In the genomic region with DNA sequence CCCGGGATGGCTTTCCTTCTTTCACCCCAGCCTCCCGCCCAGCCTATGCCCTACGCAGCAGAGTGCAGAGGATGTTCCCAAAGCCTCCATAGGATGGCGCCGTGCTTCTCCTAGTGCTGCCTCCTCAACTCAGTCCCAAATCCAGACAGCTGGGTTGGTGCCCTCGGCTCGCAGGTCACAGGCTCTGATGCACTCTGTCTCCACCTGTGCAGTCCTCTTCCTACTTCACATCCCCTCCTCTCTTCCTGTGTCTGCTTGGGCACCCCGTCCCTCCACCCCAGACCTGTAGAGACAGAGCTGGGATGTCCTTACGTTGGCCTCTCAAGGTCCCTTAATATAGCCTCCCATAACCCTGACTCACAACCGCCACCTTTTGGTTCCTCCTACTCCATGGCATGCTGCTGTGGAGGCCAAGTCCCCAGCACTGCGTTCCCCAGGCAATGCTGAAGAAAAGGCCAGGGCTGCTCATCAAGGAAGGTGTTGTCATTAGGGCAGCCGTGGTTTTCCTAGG, we compare ENCODE assay signal across 9 cellular contexts.
A peak's percentile ranks its signal among the peaks of the same experiment; 100 is the strongest.
DNase-seq lines count a peak whose midpoint lies in the region; ATAC-seq, FAIRE-seq and TF ChIP-seq lines count a peak whose summit lies in the region.
"Had no signal": no experiment of that assay in that cellular context is flagged by ENCODE, and none has a peak within 500 bp of the region (broad histone marks: within the 10 kb centered on the region; RNA-seq: fewer than 3 reads in every experiment).

No MANE protein-coding gene starts in this region.

- H3K9me3 ChIP-seq in K562 (replicated peaks; ENCODE audit: control insufficient read depth, insufficient read depth, low read depth, low read length) = no peaks in the 10 kb centered on the region
- no peaks in the 10 kb centered on the region for H3K9me3 ChIP-seq in mucosa of descending colon

- peaks cover 0 to 15% of the 10 kb centered on the region in 2 experiments; a peak in 2 of 5 replicates for H3K27me3 ChIP-seq in K562 (ENCODE audit: control insufficient read depth in 2 of 2, insufficient read depth in 2 of 2, low read length in 2 of 2)
- H3K27me3 ChIP-seq in foreskin keratinocyte = peaks cover 4% of the 10 kb centered on the region

- BruUV-seq in K562 (replicated peaks; lab: Mats Ljungman, UMichigan) = no TSS peak

- DNase-seq in activated T-cell treated with anti-CD3 and anti-CD28 coated beads for 48 hours (ENCODE audit: low read depth) (peak; percentile 37), NCI-H774 (lab: John Stamatoyannopoulos, UW) (peak; percentile 51), K562 (ENCODE audit: extremely low read depth in 1 of 4, low spot score in 3 of 4) (peak in 2 of 4 experiments; percentile 3 to 7), mucosa of descending colon (peak in 2 of 3 donors; percentile 55 to 67), middle frontal gyrus (ENCODE audit: extremely low spot score, low spot score) (no peak), GF-D8 (lab: John Stamatoyannopoulos, UW) (no peak), foreskin keratinocyte (no peak)
- DNase-seq in activated T-cell treated with anti-CD3 and anti-CD28 coated beads, Interleukin-2, amount 50 U/mL, for 1 hour = no peak

- no peaks in the 10 kb centered on the region for H3K36me3 ChIP-seq in K562 (ENCODE audit: control insufficient read depth, insufficient read depth, low read length)
- H3K36me3 ChIP-seq in mucosa of descending colon (ENCODE audit: low read depth) = no peaks in the 10 kb centered on the region

- POLR2A ChIA-PET in K562 (lab: Yijun Ruan, JAX) = no interaction called here

- H3K79me2 ChIP-seq in K562 (ENCODE audit: control insufficient read depth, insufficient read depth, low read length) = no peaks in the 10 kb centered on the region

- H3K27ac ChIP-seq in K562 (ENCODE audit: extremely low read depth, low read depth, low read length) (no peak overlapping the region), foreskin keratinocyte (no peak overlapping the region)

- WGBS in K562 (ENCODE audit: insufficient coverage, low coverage, missing lambda C conversion rate) = 0% methylated on average over 7 of the region's 12 CpGs

- H2AFZ ChIP-seq in K562 (ENCODE audit: low read depth, low read length) = no peak overlapping the region

- H3K9ac ChIP-seq in K562 (ENCODE audit: insufficient read depth in 1 of 2, low read depth in 2 of 2, low read length in 2 of 2) = no peak overlapping the region

- TF ChIP-seq EP300 in K562 (IDR thresholded peaks at IDR 0.05; ENCODE audit: low read length) = no peak

- CTCF ChIA-PET in K562 (lab: Yijun Ruan, JAX; ENCODE audit: low intra/inter-chr PET ratio) = no interaction called here

- no peaks in the 10 kb centered on the region; a peak in 1 of 5 replicates for H3K4me1 ChIP-seq in K562 (replicated peaks in 1 of 2; ENCODE audit: control insufficient read depth in 2 of 2, insufficient read depth in 2 of 2, low read length in 2 of 2)
- no peaks in the 10 kb centered on the region for H3K4me1 ChIP-seq in mucosa of descending colon (ENCODE audit: low read depth)
- H3K4me1 ChIP-seq in foreskin keratinocyte = no peaks in the 10 kb centered on the region

- H3K4me3 ChIP-seq in K562 (no peak overlapping the region), mucosa of descending colon (no peak overlapping the region)

- FAIRE-seq in K562 (lab: Jason Lieb, UNC) = no peak
- FAIRE-seq: TTC549 had no signal

- H3K4me2 ChIP-seq in K562 (ENCODE audit: insufficient read depth, low read length) = no peak overlapping the region

- ATAC-seq in K562 (peak; percentile 60; the same call in 2 of the 3 replicates), mucosa of descending colon (peak; percentile 91), foreskin keratinocyte (no peak)

- no peak for TF ChIP-seq POLR2A in K562 (conservative IDR thresholded peaks at IDR 0.05)

- TF ChIP-seq CTCF in K562 (IDR thresholded peaks at IDR 0.05 in 2 of 3, conservative IDR thresholded peaks at IDR 0.05 in 1 of 3; ENCODE audit: insufficient read depth in 2 of 3, low read depth in 1 of 3, low read length in 3 of 3) (peak; percentile 1 to 17 (median 9); a peak in 1 of 6 replicates), mucosa of descending colon (IDR thresholded peaks at IDR 0.05) (peak; percentile 26), foreskin keratinocyte (conservative IDR thresholded peaks at IDR 0.05) (no peak)

- H4K20me1 ChIP-seq in K562 (replicated peaks; ENCODE audit: control insufficient read depth, insufficient read depth, low read length) = no peaks in the 10 kb centered on the region

- intact Hi-C loops in K562 (cut with micrococcal nuclease) = no loop called here
- intact Hi-C loops in mucosa of descending colon (cut with DNase I, micrococcal nuclease) = no loop called here

- TF ChIP-seq RAD21 in K562 (CRISPR knock-in tag; conservative IDR thresholded peaks at IDR 0.05 in 1 of 2, IDR thresholded peaks at IDR 0.05 in 1 of 2) = 0 out of 4 replicates have a peak, but pooled peaks of 1 of the 2 experiments have one; percentile 15

- in situ Hi-C loops in K562 (cut with MboI) = no loop called here

- H3K9me1 ChIP-seq in K562 (ENCODE audit: control insufficient read depth, insufficient read depth, low read length) = no peaks in the 10 kb centered on the region

TF ChIP-seq in K562, 482 proteins besides CTCF, POLR2A, EP300 and RAD21:
- TF ChIP-seq ZNF586 (CRISPR knock-in tag; conservative IDR thresholded peaks at IDR 0.05) (no peak), GABPB2 (CRISPR knock-in tag; conservative IDR thresholded peaks at IDR 0.05) (no peak), HDAC6 (IDR thresholded peaks at IDR 0.05; ENCODE audit: low read depth, low read length) (no peak), ZNF133 (CRISPR knock-in tag; IDR thresholded peaks at IDR 0.05) (no peak), TAF7 (tag; IDR thresholded peaks at IDR 0.05) (no peak), SIN3B (IDR thresholded peaks at IDR 0.05; ENCODE audit: low read depth) (no peak), MCM2 (IDR thresholded peaks at IDR 0.05; ENCODE audit: low read depth) (no peak), GTF2A2 (tag; IDR thresholded peaks at IDR 0.05) (no peak), CSDE1 (IDR thresholded peaks at IDR 0.05) (no peak), ZBTB7A (IDR thresholded peaks at IDR 0.05; ENCODE audit: borderline replicate concordance, control insufficient read depth, low read depth, low read length) (no peak), MAFG (tag; conservative IDR thresholded peaks at IDR 0.05) (no peak), TEAD1 (CRISPR knock-in tag; IDR thresholded peaks at IDR 0.05) (no peak), TAF9B (IDR thresholded peaks at IDR 0.05; ENCODE audit: partially characterized antibody) (no peak)
- TF ChIP-seq, protein P1, sequence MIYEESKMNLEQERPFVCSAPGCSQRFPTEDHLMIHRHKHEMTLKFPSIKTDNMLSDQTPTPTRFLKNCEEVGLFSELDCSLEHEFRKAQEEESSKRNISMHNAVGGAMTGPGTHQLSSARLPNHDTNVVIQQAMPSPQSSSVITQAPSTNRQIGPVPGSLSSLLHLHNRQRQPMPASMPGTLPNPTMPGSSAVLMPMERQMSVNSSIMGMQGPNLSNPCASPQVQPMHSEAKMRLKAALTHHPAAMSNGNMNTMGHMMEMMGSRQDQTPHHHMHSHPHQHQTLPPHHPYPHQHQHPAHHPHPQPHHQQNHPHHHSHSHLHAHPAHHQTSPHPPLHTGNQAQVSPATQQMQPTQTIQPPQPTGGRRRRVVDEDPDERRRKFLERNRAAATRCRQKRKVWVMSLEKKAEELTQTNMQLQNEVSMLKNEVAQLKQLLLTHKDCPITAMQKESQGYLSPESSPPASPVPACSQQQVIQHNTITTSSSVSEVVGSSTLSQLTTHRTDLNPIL (CRISPR knock-in tag; IDR thresholded peaks at IDR 0.05) = no peak
- TF ChIP-seq, protein P2, sequence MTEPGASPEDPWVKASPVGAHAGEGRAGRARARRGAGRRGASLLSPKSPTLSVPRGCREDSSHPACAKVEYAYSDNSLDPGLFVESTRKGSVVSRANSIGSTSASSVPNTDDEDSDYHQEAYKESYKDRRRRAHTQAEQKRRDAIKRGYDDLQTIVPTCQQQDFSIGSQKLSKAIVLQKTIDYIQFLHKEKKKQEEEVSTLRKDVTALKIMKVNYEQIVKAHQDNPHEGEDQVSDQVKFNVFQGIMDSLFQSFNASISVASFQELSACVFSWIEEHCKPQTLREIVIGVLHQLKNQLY (CRISPR knock-in tag; conservative IDR thresholded peaks at IDR 0.05) = no peak
- TF ChIP-seq, protein P3, sequence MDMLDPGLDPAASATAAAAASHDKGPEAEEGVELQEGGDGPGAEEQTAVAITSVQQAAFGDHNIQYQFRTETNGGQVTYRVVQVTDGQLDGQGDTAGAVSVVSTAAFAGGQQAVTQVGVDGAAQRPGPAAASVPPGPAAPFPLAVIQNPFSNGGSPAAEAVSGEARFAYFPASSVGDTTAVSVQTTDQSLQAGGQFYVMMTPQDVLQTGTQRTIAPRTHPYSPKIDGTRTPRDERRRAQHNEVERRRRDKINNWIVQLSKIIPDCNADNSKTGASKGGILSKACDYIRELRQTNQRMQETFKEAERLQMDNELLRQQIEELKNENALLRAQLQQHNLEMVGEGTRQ (CRISPR knock-in tag; IDR thresholded peaks at IDR 0.05) = no peak
- TF ChIP-seq, protein P4, sequence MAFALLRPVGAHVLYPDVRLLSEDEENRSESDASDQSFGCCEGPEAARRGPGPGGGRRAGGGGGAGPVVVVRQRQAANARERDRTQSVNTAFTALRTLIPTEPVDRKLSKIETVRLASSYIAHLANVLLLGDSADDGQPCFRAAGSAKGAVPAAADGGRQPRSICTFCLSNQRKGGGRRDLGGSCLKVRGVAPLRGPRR (CRISPR knock-in tag; IDR thresholded peaks at IDR 0.05) = no peak

Comparison
In these comparisons a context has a peak if more than half of its experiments do, and no peak if none do; other contexts are left out.
1. DNase-seq: peak in activated T-cell treated with anti-CD3 and anti-CD28 coated beads for 48 hours (single experiment), NCI-H774 (single experiment) and mucosa of descending colon (2 of 3); none in activated T-cell treated with anti-CD3 and anti-CD28 coated beads, Interleukin-2, amount 50 U/mL, for 1 hour (single experiment), middle frontal gyrus (single experiment), GF-D8 (single experiment) and foreskin keratinocyte (0 of 2).